Comparison of ENCODE assay signal across 8 cellular contexts in the genomic region with DNA sequence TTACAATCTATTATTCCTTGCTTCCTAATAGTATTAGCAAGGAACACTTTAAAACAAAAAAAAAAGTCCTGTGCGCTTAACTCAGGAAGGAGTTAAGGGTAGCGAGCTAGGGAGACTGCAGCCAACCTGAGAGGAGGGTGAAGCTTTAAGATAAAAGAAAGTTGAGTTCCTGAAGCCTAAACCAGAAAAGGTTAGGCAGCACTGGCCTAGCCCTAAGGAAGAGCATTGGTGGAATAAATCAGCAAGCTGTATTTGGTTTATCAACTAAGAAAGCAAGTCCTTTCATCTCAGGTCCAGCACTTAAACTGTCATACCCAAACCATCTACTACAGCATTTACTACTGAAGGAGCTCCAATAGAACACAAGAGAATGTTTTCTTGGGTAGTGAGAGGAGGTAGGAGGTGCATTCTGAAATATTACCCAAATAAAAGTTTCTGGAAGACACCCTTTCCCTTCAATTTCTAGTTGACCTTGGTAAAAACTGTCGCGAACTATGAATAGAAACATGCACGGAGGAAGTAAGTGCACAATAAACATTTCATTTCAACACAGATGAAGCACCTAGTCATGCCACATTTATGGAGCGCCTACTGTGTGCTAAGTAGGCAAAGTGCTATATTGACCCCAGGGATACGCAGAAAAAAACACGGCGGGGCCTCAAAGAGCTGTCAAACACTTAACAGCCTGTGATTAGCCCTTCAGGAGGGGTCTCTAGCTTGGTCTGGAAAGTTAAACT. TPM values are rescaled to one million over a fixed set of nuclear protein-coding genes. Genes with fewer than 3 reads are reported as not detected.
DNase-seq lines count a peak whose midpoint lies in the region; ATAC-seq and TF ChIP-seq lines count a peak whose summit lies in the region.

No MANE protein-coding gene starts in this region.

- TF ChIP-seq POLR2A in Peyer's patch (IDR thresholded peaks at IDR 0.05) (no peak), esophagus muscularis mucosa (IDR thresholded peaks at IDR 0.05; ENCODE audit: low read depth) (no peak), prostate gland (IDR thresholded peaks at IDR 0.05) (no peak)

- DNase-seq in Peyer's patch (no peak), esophagus muscularis mucosa (ENCODE audit: extremely low spot score) (no peak), prostate gland (ENCODE audit: low spot score) (no peak), NCI-H146 (lab: John Stamatoyannopoulos, UW) (no peak), foreskin melanocyte (no peak), HEK293T (ENCODE audit: extremely low spot score) (no peak)

- no peaks in the 10 kb centered on the region for H3K9me3 ChIP-seq in Peyer's patch
- no peaks in the 10 kb centered on the region for H3K9me3 ChIP-seq in esophagus muscularis mucosa
- H3K9me3 ChIP-seq in prostate gland: no peaks in the 10 kb centered on the region

- H3K36me3 ChIP-seq in Peyer's patch (peaks cover 0 to 17% (median 0%) of the 10 kb centered on the region in 3 donors), esophagus muscularis mucosa (peaks cover 7 to 19% (median 17%) of the 10 kb centered on the region in 4 donors), prostate gland (no peaks in the 10 kb centered on the region)

- POLR2A ChIA-PET in HEK293T (lab: Yijun Ruan, JAX): interaction anchor here (0.8 to 2.8 kb wide), 8 partner anchors 10 to 46 kb away, joined by 3 to 40 read pairs (median 8); partner anchors contain the start of genes CDC73, RO60 and UCHL5

- intact Hi-C loops in esophagus muscularis mucosa (cut with DNase I) (loop anchor here (5.0 kb wide), 1 partner anchor 42 kb away; no protein-coding TSS in a partner anchor), prostate gland (cut with DNase I) (loop anchor here (5.0 to 10.0 kb wide), 2 partner anchors 42 to 629 kb away; no protein-coding TSS in a partner anchor)

- CTCF ChIA-PET in HEK293T (lab: Yijun Ruan, JAX): interaction anchor here (0.7 to 1.3 kb wide), 3 partner anchors 19 to 46 kb away, joined by 3 to 8 read pairs (median 3); no protein-coding TSS in a partner anchor

- H3K4me3 ChIP-seq in GM12875 (ENCODE audit: low read depth, low read length) (peak overlapping the region; percentile 82), Peyer's patch (peak overlapping the region; percentile 71 to 97 (median 83)), esophagus muscularis mucosa (peak overlapping the region; percentile 72 to 88 (median 81)), prostate gland (peak overlapping the region; percentile 90 to 94)

- H3K27me3 ChIP-seq in Peyer's patch (no peaks in the 10 kb centered on the region), esophagus muscularis mucosa (no peaks in the 10 kb centered on the region), prostate gland (replicated peaks; ENCODE audit: insufficient read depth) (no peaks in the 10 kb centered on the region)

- WGBS in esophagus muscularis mucosa: 33% methylated on average over 9 of the region's 9 CpGs
- 31% methylated on average over 9 of the region's 9 CpGs for WGBS in prostate gland

- peak overlapping the region; percentile 79 to 96 (median 91) for H3K27ac ChIP-seq in Peyer's patch
- peak overlapping the region; percentile 91 to 96 (median 92) for H3K27ac ChIP-seq in esophagus muscularis mucosa (replicated peaks in 1 of 4)
- peak overlapping the region; percentile 89 to 92 for H3K27ac ChIP-seq in prostate gland

- ATAC-seq in HG02885 (IDR thresholded peaks at IDR 0.05; ENCODE audit: poor library complexity, unreplicated experiment): no peak

- H3K4me1 ChIP-seq in Peyer's patch: peaks cover 0 to 9% (median 4%) of the 10 kb centered on the region in 4 donors
- peaks cover 17 to 28% (median 22%) of the 10 kb centered on the region in 4 donors for H3K4me1 ChIP-seq in esophagus muscularis mucosa
- no peaks in the 10 kb centered on the region for H3K4me1 ChIP-seq in prostate gland (replicated peaks)

- TF ChIP-seq CTCF in GM12875 (IDR thresholded peaks at IDR 0.05; ENCODE audit: borderline replicate concordance, insufficient read depth, low read depth, low read length): no peak
- TF ChIP-seq CTCF in Peyer's patch (IDR thresholded peaks at IDR 0.05): no peak
- no peak for TF ChIP-seq CTCF in esophagus muscularis mucosa (IDR thresholded peaks at IDR 0.05)
- no peak for TF ChIP-seq CTCF in prostate gland (IDR thresholded peaks at IDR 0.05)

- TF ChIP-seq EP300 in esophagus muscularis mucosa (IDR thresholded peaks at IDR 0.05): no peak

TF ChIP-seq in HEK293T, 16 proteins besides CTCF, POLR2A, EP300 and RAD21:
- TF ChIP-seq SP1 (IDR thresholded peaks at IDR 0.05) (no peak), L3MBTL2 (conservative IDR thresholded peaks at IDR 0.05) (no peak)

RNA-seq across cellular contexts. Expression of gene GLRX2, which starts 1.3 kb away (rescaled TPM):
- total RNA-seq in Peyer's patch (10 to 100 TPM in 1 of 4 donors, 1 to 10 TPM in 3; 3.3 to 12.4 (median 7.5) TPM), esophagus muscularis mucosa (10 to 100 TPM in 2 of 4 donors, 1 to 10 TPM in 2; 8.1 to 12.1 (median 10.0) TPM), prostate gland (10 to 100 TPM in 1 of 2 donors, 1 to 10 TPM in 1; 6.5 to 13.6 TPM)

RNA-seq across cellular contexts. Expression of gene CDC73, which starts 17.9 kb away (rescaled TPM):
- total RNA-seq in Peyer's patch: 100 to 1,000 TPM in 1 of 4 donors, 10 to 100 TPM in 3; 28.6 to 191 (median 43.1) TPM
- total RNA-seq in esophagus muscularis mucosa: 10 to 100 TPM; 45.4 to 66.9 (median 46.0) TPM
- 10 to 100 TPM; 36.2 to 48.0 TPM for total RNA-seq in prostate gland

RNA-seq across cellular contexts. Expression of gene RO60, which starts 44.5 kb away (rescaled TPM):
- total RNA-seq in Peyer's patch: 10 to 100 TPM; 33.0 to 55.9 (median 47.0) TPM
- 100 to 1,000 TPM; 112 to 277 (median 168) TPM for total RNA-seq in esophagus muscularis mucosa
- 10 to 100 TPM; 92.8 to 93.8 TPM for total RNA-seq in prostate gland

RNA-seq across cellular contexts. Expression of gene UCHL5, which starts 44.8 kb away (rescaled TPM):
- 10 to 100 TPM; 27.9 to 39.6 (median 34.3) TPM for total RNA-seq in Peyer's patch
- total RNA-seq in esophagus muscularis mucosa: 10 to 100 TPM; 24.0 to 33.8 (median 28.8) TPM
- 10 to 100 TPM; 28.7 to 36.9 TPM for total RNA-seq in prostate gland
